Comparison of ENCODE assay signal across 15 cellular contexts in genomic region chr9:118023649-118024048, GRCh38.
A peak's percentile ranks its signal among the peaks of the same experiment; 100 is the strongest.
DNase-seq lines count a peak whose midpoint lies in the region; ATAC-seq, FAIRE-seq and TF ChIP-seq lines count a peak whose summit lies in the region.
"Had no signal": no experiment of that assay in that cellular context is flagged by ENCODE, and none has a peak within 500 bp of the region (broad histone marks: within the 10 kb centered on the region; RNA-seq: fewer than 3 reads in every experiment).

No MANE protein-coding gene starts in this region.

- FAIRE-seq in H54 (lab: Jason Lieb, UNC), result peak; percentile 74
- FAIRE-seq: RCC 7860 had no signal

- DNase-seq in NCI-H345 (lab: John Stamatoyannopoulos, UW), result peak; percentile 25
- DNase-seq in NCI-H345 treated with DMSO at 0.1 percent for 48 hours (lab: John Stamatoyannopoulos, UW; ENCODE audit: unreplicated experiment), result no peak
- no peak for DNase-seq in H54 (ENCODE audit: insufficient read length, low spot score)
- peak; percentile 54 for DNase-seq in NCI-H69 (lab: John Stamatoyannopoulos, UW)
- DNase-seq in glomerular endothelial cell (ENCODE audit: extremely low read depth, low read depth, low spot score), result peak; percentile 18
- DNase-seq in NCI-H82 (lab: John Stamatoyannopoulos, UW), result no peak
- DNase-seq: DMS153, HFFc6, KBM-7, NCI-H1048, NCI-H1694, NCI-H510A had no signal

- no peak for ATAC-seq in GM18858 (IDR thresholded peaks at IDR 0.05; ENCODE audit: unreplicated experiment)
- ATAC-seq: SK-N-SH treated with all-trans-retinoic acid at 6 μM for 48 hours had no signal

- TF ChIP-seq POLR2A in H54 (IDR thresholded peaks at IDR 0.05; ENCODE audit: low read depth, low read length), result no peak

Comparison
In these comparisons a context has a peak if more than half of its experiments do, and no peak if none do; other contexts are left out.
1. DNase-seq: peak in NCI-H345 (single experiment), NCI-H69 (single experiment) and glomerular endothelial cell (single experiment); none in NCI-H345 treated with DMSO at 0.1 percent for 48 hours (single experiment), H54 (single experiment) and NCI-H82 (single experiment).